In genomic region chr14:21780429-21781084, GRCh38 we compare ENCODE assay signal across 2 cellular contexts.
TF ChIP-seq lines count a peak whose summit lies in the region.

No MANE protein-coding gene starts in this region.

TF ChIP-seq in IMR-90, 13 proteins besides CTCF, POLR2A, EP300 and RAD21:
- no peak for TF ChIP-seq MXI1 (IDR thresholded peaks at IDR 0.05; ENCODE audit: borderline replicate concordance, low read depth, low read length)
- TF ChIP-seq CHD1 (IDR thresholded peaks at IDR 0.05; ENCODE audit: low read depth, low read length) = no peak
- TF ChIP-seq, protein P1, sequence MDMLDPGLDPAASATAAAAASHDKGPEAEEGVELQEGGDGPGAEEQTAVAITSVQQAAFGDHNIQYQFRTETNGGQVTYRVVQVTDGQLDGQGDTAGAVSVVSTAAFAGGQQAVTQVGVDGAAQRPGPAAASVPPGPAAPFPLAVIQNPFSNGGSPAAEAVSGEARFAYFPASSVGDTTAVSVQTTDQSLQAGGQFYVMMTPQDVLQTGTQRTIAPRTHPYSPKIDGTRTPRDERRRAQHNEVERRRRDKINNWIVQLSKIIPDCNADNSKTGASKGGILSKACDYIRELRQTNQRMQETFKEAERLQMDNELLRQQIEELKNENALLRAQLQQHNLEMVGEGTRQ (IDR thresholded peaks at IDR 0.05; ENCODE audit: low read depth, low read length) = no peak
- TF ChIP-seq SMC3 (IDR thresholded peaks at IDR 0.05; ENCODE audit: low read depth, low read length) = no peak
- no peak for TF ChIP-seq FOS (IDR thresholded peaks at IDR 0.05; ENCODE audit: low read depth, low read length)
- no peak for TF ChIP-seq CEBPB (IDR thresholded peaks at IDR 0.05; ENCODE audit: low read depth, low read length)
- TF ChIP-seq MAZ (IDR thresholded peaks at IDR 0.05; ENCODE audit: borderline replicate concordance, low read depth, low read length) = no peak
- TF ChIP-seq ELK1 (IDR thresholded peaks at IDR 0.05; ENCODE audit: borderline replicate concordance, low read depth, low read length) = no peak
- TF ChIP-seq RCOR1 (IDR thresholded peaks at IDR 0.05; ENCODE audit: insufficient replicate concordance, low read length) = no peak
- no peak for TF ChIP-seq NFE2L2 (IDR thresholded peaks at IDR 0.05; ENCODE audit: low read depth, low read length)
- no peak for TF ChIP-seq BHLHE40 (IDR thresholded peaks at IDR 0.05; ENCODE audit: low read depth, low read length)
- TF ChIP-seq MAFK (IDR thresholded peaks at IDR 0.05; ENCODE audit: low read depth, low read length) = no peak
- TF ChIP-seq RFX5 (IDR thresholded peaks at IDR 0.05; ENCODE audit: low read depth, low read length) = no peak

TF ChIP-seq in H1, 55 proteins besides CTCF, POLR2A, EP300 and RAD21:
- no peak for TF ChIP-seq SUZ12 (IDR thresholded peaks at IDR 0.05; ENCODE audit: low read length)
- no peak for TF ChIP-seq ASH2L (IDR thresholded peaks at IDR 0.05; ENCODE audit: low read length)
- TF ChIP-seq KDM5A (IDR thresholded peaks at IDR 0.05; ENCODE audit: low read length) = no peak
- TF ChIP-seq SAP30 (IDR thresholded peaks at IDR 0.05; ENCODE audit: insufficient read depth, insufficient replicate concordance, low read length) = no peak
